ENCODE assay signal across 1 cellular context in the genomic region with DNA sequence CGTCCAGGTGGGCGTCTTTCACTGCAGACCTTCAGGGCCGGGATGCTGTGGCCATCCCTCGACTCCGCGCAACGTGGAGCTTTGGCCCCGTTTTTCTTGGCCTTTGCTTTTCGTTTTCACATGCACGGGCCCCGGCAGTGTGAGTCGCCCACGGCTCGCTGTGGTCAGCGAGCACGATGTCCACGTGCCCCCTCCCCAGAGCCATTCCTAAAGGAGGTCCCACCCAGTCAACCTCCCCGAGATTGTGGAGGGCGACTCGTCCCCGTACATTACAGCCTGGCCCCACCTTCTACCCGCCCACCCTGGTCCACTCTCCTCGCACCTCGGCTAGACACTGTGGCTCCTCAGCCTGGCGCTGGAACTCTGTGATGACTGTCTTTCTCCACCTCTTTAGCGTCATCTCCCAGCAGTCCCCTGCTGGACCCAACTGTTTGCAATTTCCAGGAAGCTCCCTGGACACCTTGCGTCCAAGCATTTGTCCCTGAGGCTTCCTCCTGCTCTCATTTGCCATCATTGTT.
TF ChIP-seq lines count a peak whose summit lies in the region.

No MANE protein-coding gene starts in this region.

TF ChIP-seq in K562, 482 proteins besides CTCF, POLR2A, EP300 and RAD21 (continued from another document and continues in another):
- TF ChIP-seq, protein P1, sequence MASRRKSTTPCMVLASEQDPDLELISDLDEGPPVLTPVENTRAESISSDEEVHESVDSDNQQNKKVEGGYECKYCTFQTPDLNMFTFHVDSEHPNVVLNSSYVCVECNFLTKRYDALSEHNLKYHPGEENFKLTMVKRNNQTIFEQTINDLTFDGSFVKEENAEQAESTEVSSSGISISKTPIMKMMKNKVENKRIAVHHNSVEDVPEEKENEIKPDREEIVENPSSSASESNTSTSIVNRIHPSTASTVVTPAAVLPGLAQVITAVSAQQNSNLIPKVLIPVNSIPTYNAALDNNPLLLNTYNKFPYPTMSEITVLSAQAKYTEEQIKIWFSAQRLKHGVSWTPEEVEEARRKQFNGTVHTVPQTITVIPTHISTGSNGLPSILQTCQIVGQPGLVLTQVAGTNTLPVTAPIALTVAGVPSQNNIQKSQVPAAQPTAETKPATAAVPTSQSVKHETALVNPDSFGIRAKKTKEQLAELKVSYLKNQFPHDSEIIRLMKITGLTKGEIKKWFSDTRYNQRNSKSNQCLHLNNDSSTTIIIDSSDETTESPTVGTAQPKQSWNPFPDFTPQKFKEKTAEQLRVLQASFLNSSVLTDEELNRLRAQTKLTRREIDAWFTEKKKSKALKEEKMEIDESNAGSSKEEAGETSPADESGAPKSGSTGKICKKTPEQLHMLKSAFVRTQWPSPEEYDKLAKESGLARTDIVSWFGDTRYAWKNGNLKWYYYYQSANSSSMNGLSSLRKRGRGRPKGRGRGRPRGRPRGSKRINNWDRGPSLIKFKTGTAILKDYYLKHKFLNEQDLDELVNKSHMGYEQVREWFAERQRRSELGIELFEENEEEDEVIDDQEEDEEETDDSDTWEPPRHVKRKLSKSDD (conservative IDR thresholded peaks at IDR 0.05; ENCODE audit: low read length) = no peak
- TF ChIP-seq, protein P2, sequence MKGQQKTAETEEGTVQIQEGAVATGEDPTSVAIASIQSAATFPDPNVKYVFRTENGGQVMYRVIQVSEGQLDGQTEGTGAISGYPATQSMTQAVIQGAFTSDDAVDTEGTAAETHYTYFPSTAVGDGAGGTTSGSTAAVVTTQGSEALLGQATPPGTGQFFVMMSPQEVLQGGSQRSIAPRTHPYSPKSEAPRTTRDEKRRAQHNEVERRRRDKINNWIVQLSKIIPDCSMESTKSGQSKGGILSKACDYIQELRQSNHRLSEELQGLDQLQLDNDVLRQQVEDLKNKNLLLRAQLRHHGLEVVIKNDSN (CRISPR knock-in tag; IDR thresholded peaks at IDR 0.05) = no peak
- TF ChIP-seq, protein P3, sequence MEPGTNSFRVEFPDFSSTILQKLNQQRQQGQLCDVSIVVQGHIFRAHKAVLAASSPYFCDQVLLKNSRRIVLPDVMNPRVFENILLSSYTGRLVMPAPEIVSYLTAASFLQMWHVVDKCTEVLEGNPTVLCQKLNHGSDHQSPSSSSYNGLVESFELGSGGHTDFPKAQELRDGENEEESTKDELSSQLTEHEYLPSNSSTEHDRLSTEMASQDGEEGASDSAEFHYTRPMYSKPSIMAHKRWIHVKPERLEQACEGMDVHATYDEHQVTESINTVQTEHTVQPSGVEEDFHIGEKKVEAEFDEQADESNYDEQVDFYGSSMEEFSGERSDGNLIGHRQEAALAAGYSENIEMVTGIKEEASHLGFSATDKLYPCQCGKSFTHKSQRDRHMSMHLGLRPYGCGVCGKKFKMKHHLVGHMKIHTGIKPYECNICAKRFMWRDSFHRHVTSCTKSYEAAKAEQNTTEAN (CRISPR knock-in tag; IDR thresholded peaks at IDR 0.05) = no peak
- TF ChIP-seq, protein P4, sequence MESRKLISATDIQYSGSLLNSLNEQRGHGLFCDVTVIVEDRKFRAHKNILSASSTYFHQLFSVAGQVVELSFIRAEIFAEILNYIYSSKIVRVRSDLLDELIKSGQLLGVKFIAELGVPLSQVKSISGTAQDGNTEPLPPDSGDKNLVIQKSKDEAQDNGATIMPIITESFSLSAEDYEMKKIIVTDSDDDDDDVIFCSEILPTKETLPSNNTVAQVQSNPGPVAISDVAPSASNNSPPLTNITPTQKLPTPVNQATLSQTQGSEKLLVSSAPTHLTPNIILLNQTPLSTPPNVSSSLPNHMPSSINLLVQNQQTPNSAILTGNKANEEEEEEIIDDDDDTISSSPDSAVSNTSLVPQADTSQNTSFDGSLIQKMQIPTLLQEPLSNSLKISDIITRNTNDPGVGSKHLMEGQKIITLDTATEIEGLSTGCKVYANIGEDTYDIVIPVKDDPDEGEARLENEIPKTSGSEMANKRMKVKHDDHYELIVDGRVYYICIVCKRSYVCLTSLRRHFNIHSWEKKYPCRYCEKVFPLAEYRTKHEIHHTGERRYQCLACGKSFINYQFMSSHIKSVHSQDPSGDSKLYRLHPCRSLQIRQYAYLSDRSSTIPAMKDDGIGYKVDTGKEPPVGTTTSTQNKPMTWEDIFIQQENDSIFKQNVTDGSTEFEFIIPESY (CRISPR knock-in tag; IDR thresholded peaks at IDR 0.05) = no peak
- no peak for TF ChIP-seq ZKSCAN3 (CRISPR knock-in tag; IDR thresholded peaks at IDR 0.05)
- TF ChIP-seq, protein P5, sequence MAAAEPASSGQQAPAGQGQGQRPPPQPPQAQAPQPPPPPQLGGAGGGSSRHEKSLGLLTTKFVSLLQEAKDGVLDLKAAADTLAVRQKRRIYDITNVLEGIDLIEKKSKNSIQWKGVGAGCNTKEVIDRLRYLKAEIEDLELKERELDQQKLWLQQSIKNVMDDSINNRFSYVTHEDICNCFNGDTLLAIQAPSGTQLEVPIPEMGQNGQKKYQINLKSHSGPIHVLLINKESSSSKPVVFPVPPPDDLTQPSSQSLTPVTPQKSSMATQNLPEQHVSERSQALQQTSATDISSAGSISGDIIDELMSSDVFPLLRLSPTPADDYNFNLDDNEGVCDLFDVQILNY (CRISPR knock-in tag; IDR thresholded peaks at IDR 0.05) = no peak
- TF ChIP-seq HMG20B (CRISPR knock-in tag; IDR thresholded peaks at IDR 0.05) = no peak
- TF ChIP-seq, protein P6, sequence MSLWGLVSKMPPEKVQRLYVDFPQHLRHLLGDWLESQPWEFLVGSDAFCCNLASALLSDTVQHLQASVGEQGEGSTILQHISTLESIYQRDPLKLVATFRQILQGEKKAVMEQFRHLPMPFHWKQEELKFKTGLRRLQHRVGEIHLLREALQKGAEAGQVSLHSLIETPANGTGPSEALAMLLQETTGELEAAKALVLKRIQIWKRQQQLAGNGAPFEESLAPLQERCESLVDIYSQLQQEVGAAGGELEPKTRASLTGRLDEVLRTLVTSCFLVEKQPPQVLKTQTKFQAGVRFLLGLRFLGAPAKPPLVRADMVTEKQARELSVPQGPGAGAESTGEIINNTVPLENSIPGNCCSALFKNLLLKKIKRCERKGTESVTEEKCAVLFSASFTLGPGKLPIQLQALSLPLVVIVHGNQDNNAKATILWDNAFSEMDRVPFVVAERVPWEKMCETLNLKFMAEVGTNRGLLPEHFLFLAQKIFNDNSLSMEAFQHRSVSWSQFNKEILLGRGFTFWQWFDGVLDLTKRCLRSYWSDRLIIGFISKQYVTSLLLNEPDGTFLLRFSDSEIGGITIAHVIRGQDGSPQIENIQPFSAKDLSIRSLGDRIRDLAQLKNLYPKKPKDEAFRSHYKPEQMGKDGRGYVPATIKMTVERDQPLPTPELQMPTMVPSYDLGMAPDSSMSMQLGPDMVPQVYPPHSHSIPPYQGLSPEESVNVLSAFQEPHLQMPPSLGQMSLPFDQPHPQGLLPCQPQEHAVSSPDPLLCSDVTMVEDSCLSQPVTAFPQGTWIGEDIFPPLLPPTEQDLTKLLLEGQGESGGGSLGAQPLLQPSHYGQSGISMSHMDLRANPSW (CRISPR knock-in tag; IDR thresholded peaks at IDR 0.05) = no peak; the same call in 1 of the 2 replicates
- TF ChIP-seq, protein P7, sequence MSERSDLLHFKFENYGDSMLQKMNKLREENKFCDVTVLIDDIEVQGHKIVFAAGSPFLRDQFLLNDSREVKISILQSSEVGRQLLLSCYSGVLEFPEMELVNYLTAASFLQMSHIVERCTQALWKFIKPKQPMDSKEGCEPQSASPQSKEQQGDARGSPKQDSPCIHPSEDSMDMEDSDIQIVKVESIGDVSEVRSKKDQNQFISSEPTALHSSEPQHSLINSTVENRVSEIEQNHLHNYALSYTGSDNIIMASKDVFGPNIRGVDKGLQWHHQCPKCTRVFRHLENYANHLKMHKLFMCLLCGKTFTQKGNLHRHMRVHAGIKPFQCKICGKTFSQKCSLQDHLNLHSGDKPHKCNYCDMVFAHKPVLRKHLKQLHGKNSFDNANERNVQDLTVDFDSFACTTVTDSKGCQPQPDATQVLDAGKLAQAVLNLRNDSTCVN (CRISPR knock-in tag; IDR thresholded peaks at IDR 0.05) = no peak
- TF ChIP-seq HDAC6 (IDR thresholded peaks at IDR 0.05; ENCODE audit: low read depth, low read length) = no peak
- TF ChIP-seq NRF1 (conservative IDR thresholded peaks at IDR 0.05 in 1 of 2, IDR thresholded peaks at IDR 0.05 in 1 of 2) = no peak
- TF ChIP-seq ZFPM2 (CRISPR knock-in tag; IDR thresholded peaks at IDR 0.05) = no peak
- TF ChIP-seq SMAD4 (CRISPR knock-in tag; conservative IDR thresholded peaks at IDR 0.05) = no peak
- no peak for TF ChIP-seq MCM5 (IDR thresholded peaks at IDR 0.05; ENCODE audit: low read depth)
- TF ChIP-seq MAFG (tag; conservative IDR thresholded peaks at IDR 0.05) = no peak
- no peak for TF ChIP-seq RBM39 (optimal IDR thresholded peaks at IDR 0.05; ENCODE audit: low read depth, low read length)
- 0 out of 2 replicates have a peak, but pooled peaks have one; percentile 33 for TF ChIP-seq ZNF561 (CRISPR knock-in tag; conservative IDR thresholded peaks at IDR 0.05)
- 0 out of 2 replicates have a peak, but pooled peaks have one; percentile 13 for TF ChIP-seq ZNF431 (CRISPR knock-in tag; IDR thresholded peaks at IDR 0.05)
- TF ChIP-seq SIN3B (IDR thresholded peaks at IDR 0.05; ENCODE audit: low read depth) = no peak
- TF ChIP-seq, protein P8, sequence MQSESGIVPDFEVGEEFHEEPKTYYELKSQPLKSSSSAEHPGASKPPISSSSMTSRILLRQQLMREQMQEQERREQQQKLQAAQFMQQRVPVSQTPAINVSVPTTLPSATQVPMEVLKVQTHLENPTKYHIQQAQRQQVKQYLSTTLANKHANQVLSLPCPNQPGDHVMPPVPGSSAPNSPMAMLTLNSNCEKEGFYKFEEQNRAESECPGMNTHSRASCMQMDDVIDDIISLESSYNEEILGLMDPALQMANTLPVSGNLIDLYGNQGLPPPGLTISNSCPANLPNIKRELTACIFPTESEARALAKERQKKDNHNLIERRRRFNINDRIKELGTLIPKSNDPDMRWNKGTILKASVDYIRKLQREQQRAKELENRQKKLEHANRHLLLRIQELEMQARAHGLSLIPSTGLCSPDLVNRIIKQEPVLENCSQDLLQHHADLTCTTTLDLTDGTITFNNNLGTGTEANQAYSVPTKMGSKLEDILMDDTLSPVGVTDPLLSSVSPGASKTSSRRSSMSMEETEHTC (IDR thresholded peaks at IDR 0.05) = no peak
- no peak for TF ChIP-seq ELF1 (tag; IDR thresholded peaks at IDR 0.05)
- no peak for TF ChIP-seq NCOA2 (IDR thresholded peaks at IDR 0.05; ENCODE audit: partially characterized antibody in 2 of 2)
- TF ChIP-seq CTBP1 (IDR thresholded peaks at IDR 0.05; ENCODE audit: borderline replicate concordance) = no peak
- TF ChIP-seq KDM4B (IDR thresholded peaks at IDR 0.05; ENCODE audit: borderline replicate concordance in 2 of 2, low read depth in 1 of 2) = no peak
- no peak for TF ChIP-seq CAMTA2 (CRISPR knock-in tag; conservative IDR thresholded peaks at IDR 0.05)
- TF ChIP-seq, protein P9, sequence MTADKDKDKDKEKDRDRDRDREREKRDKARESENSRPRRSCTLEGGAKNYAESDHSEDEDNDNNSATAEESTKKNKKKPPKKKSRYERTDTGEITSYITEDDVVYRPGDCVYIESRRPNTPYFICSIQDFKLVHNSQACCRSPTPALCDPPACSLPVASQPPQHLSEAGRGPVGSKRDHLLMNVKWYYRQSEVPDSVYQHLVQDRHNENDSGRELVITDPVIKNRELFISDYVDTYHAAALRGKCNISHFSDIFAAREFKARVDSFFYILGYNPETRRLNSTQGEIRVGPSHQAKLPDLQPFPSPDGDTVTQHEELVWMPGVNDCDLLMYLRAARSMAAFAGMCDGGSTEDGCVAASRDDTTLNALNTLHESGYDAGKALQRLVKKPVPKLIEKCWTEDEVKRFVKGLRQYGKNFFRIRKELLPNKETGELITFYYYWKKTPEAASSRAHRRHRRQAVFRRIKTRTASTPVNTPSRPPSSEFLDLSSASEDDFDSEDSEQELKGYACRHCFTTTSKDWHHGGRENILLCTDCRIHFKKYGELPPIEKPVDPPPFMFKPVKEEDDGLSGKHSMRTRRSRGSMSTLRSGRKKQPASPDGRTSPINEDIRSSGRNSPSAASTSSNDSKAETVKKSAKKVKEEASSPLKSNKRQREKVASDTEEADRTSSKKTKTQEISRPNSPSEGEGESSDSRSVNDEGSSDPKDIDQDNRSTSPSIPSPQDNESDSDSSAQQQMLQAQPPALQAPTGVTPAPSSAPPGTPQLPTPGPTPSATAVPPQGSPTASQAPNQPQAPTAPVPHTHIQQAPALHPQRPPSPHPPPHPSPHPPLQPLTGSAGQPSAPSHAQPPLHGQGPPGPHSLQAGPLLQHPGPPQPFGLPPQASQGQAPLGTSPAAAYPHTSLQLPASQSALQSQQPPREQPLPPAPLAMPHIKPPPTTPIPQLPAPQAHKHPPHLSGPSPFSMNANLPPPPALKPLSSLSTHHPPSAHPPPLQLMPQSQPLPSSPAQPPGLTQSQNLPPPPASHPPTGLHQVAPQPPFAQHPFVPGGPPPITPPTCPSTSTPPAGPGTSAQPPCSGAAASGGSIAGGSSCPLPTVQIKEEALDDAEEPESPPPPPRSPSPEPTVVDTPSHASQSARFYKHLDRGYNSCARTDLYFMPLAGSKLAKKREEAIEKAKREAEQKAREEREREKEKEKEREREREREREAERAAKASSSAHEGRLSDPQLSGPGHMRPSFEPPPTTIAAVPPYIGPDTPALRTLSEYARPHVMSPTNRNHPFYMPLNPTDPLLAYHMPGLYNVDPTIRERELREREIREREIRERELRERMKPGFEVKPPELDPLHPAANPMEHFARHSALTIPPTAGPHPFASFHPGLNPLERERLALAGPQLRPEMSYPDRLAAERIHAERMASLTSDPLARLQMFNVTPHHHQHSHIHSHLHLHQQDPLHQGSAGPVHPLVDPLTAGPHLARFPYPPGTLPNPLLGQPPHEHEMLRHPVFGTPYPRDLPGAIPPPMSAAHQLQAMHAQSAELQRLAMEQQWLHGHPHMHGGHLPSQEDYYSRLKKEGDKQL (CRISPR knock-in tag; IDR thresholded peaks at IDR 0.05; ENCODE audit: borderline replicate concordance) = no peak
- peak; percentile 59; the same call in 1 of the 2 replicates for TF ChIP-seq POLR2G (IDR thresholded peaks at IDR 0.05; ENCODE audit: low read depth, low read length)
- TF ChIP-seq PHTF2 (CRISPR knock-in tag; IDR thresholded peaks at IDR 0.05) = no peak
- 0 out of 2 replicates have a peak, but pooled peaks have one; percentile 29 for TF ChIP-seq NFRKB (IDR thresholded peaks at IDR 0.05; ENCODE audit: low read depth)
- 0 out of 2 replicates have a peak, but pooled peaks have one; percentile 11 for TF ChIP-seq NR4A1 (CRISPR knock-in tag; IDR thresholded peaks at IDR 0.05)
- TF ChIP-seq NR4A1 (tag; IDR thresholded peaks at IDR 0.05) = no peak
- no peak for TF ChIP-seq ZNF551 (CRISPR knock-in tag; IDR thresholded peaks at IDR 0.05)
- TF ChIP-seq ZNF764 (CRISPR knock-in tag; IDR thresholded peaks at IDR 0.05; ENCODE audit: low read depth) = 0 out of 2 replicates have a peak, but pooled peaks have one; percentile 11
- TF ChIP-seq ZNF408 (CRISPR knock-in tag; IDR thresholded peaks at IDR 0.05; ENCODE audit: low read depth) = no peak
- TF ChIP-seq CBX1 (IDR thresholded peaks at IDR 0.05; ENCODE audit: low read depth) = 0 out of 2 replicates have a peak, but pooled peaks have one; percentile 5
- no peak for TF ChIP-seq PHB2 (IDR thresholded peaks at IDR 0.05; ENCODE audit: low read depth)
- TF ChIP-seq RBM25 (IDR thresholded peaks at IDR 0.05; ENCODE audit: low read depth, low read length, severe bottlenecking) = no peak
- TF ChIP-seq ZKSCAN8 (CRISPR knock-in tag; IDR thresholded peaks at IDR 0.05) = no peak
- TF ChIP-seq GATAD2B (IDR thresholded peaks at IDR 0.05; ENCODE audit: borderline replicate concordance) = no peak
- no peak for TF ChIP-seq RBM17 (IDR thresholded peaks at IDR 0.05; ENCODE audit: borderline replicate concordance, low read depth, low read length)
- TF ChIP-seq TOE1 (IDR thresholded peaks at IDR 0.05; ENCODE audit: borderline replicate concordance) = no peak
- TF ChIP-seq TOE1 (CRISPR knock-in tag; IDR thresholded peaks at IDR 0.05; ENCODE audit: borderline replicate concordance, low read depth) = no peak
- no peak for TF ChIP-seq EGR1 (conservative IDR thresholded peaks at IDR 0.05)
- no peak for TF ChIP-seq SRSF7 (optimal IDR thresholded peaks at IDR 0.05; ENCODE audit: low read depth, low read length)
- TF ChIP-seq SIN3A (IDR thresholded peaks at IDR 0.05; ENCODE audit: borderline replicate concordance in 2 of 2, control insufficient read depth in 1 of 2, low read depth in 2 of 2, low read length in 2 of 2) = no peak
